ENCODE assay signal across 1 cellular context in genomic region chr22:40383905-40384304, GRCh38.
TF ChIP-seq lines count a peak whose summit lies in the region.

No MANE protein-coding gene starts in this region.

TF ChIP-seq in endothelial cell of umbilical vein, 7 proteins besides CTCF, POLR2A, EP300 and RAD21:
- no peak for TF ChIP-seq EZH2 (IDR thresholded peaks at IDR 0.05; ENCODE audit: borderline replicate concordance, low read depth, low read length, severe bottlenecking)
- TF ChIP-seq POLR2AphosphoS5 (IDR thresholded peaks at IDR 0.05; ENCODE audit: insufficient read depth, low read depth, low read length), result no peak
- TF ChIP-seq MYC (IDR thresholded peaks at IDR 0.05; ENCODE audit: low read depth, low read length), result no peak
- TF ChIP-seq MAX (IDR thresholded peaks at IDR 0.05; ENCODE audit: insufficient read depth, insufficient read length), result no peak
- no peak for TF ChIP-seq JUN (IDR thresholded peaks at IDR 0.05; ENCODE audit: borderline replicate concordance, insufficient read depth, insufficient read length, low read depth)
- no peak for TF ChIP-seq GATA2 (IDR thresholded peaks at IDR 0.05; ENCODE audit: insufficient read depth, insufficient read length, low read depth, low read length)
- TF ChIP-seq FOS (IDR thresholded peaks at IDR 0.05; ENCODE audit: borderline replicate concordance, insufficient read depth, low read length), result no peak
